1 cellular context compared by ENCODE assay signal in the genomic region with DNA sequence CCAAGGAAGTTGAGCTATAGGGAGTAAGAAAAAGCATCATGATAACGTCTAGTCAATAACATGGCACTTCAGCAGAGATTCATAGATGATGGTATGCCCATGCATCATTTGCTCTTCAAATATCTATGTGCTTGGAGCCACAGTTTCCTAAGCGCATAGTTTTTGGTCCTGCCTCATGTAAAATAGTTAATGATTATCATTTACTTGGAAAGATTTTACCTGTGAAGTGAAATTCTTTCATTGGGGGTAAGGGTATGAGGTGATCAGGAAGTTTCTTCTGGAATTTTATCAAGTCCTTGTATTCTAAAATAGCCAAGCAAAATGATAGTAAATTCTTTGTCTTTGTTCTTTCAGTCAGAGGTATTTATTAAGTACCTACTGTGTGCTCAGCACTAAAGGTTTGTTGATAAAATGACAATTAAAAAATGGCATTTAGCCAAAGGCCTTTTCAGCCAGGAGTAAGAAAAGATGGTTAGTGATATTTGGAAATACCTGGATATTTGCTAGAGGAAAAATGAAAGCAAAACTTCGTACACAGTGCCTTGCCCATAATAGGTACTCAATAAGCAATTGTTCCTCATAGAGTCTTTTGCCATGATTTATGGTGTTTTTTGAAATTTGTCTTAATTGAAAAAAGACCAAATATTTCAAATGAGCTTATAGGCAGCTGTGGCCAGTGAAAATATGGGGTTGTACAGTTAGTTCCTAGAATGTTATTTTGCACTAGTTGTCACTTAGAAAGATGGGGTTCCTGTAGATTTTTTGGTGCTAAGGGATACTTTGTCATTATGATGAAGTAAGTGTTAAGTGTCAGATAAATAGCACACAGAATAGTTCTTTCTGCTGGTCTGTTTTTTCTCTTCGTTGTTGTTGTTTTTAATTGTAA.
TF ChIP-seq lines count a peak whose summit lies in the region.

No MANE protein-coding gene starts in this region.

TF ChIP-seq in GM12878, 131 proteins besides CTCF, POLR2A, EP300 and RAD21:
- no peak for TF ChIP-seq NRF1 (conservative IDR thresholded peaks at IDR 0.05; ENCODE audit: low read depth, low read length)
- TF ChIP-seq, protein P1, sequence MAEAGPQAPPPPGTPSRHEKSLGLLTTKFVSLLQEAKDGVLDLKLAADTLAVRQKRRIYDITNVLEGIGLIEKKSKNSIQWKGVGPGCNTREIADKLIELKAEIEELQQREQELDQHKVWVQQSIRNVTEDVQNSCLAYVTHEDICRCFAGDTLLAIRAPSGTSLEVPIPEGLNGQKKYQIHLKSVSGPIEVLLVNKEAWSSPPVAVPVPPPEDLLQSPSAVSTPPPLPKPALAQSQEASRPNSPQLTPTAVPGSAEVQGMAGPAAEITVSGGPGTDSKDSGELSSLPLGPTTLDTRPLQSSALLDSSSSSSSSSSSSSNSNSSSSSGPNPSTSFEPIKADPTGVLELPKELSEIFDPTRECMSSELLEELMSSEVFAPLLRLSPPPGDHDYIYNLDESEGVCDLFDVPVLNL (IDR thresholded peaks at IDR 0.05; ENCODE audit: low read depth, low read length): no peak
- TF ChIP-seq POLR2AphosphoS5 (IDR thresholded peaks at IDR 0.05; ENCODE audit: low read length): no peak
- TF ChIP-seq FOXM1 (IDR thresholded peaks at IDR 0.05; ENCODE audit: low read depth, low read length): no peak
- no peak for TF ChIP-seq MYC (IDR thresholded peaks at IDR 0.05; ENCODE audit: insufficient read depth, insufficient read length, insufficient replicate concordance, low read length, severe bottlenecking)
- no peak for TF ChIP-seq YBX1 (IDR thresholded peaks at IDR 0.05)
- TF ChIP-seq NR2F1 (conservative IDR thresholded peaks at IDR 0.05): no peak
- no peak for TF ChIP-seq SMARCA5 (IDR thresholded peaks at IDR 0.05)
- TF ChIP-seq MEF2A (IDR thresholded peaks at IDR 0.05; ENCODE audit: insufficient read depth, low read depth, low read length): no peak
- TF ChIP-seq RFX5 (IDR thresholded peaks at IDR 0.05; ENCODE audit: low read depth, low read length): no peak
TF ChIP-seq in GM12878: peak in this region for 0.
